In genomic region chr15:31387483-31388118, GRCh38 we compare ENCODE assay signal across 8 cellular contexts.
DNase-seq lines count a peak whose midpoint lies in the region; ATAC-seq and TF ChIP-seq lines count a peak whose summit lies in the region.

No MANE protein-coding gene starts in this region.

- H3K36me3 ChIP-seq in CD4-positive, CD25-positive, alpha-beta regulatory T cell (ENCODE audit: control insufficient read depth, insufficient read depth, low read length), result no peaks in the 10 kb centered on the region
- H3K36me3 ChIP-seq in left lung, result no peaks in the 10 kb centered on the region

- H3K4me1 Mint-ChIP-seq in CD4-positive, CD25-positive, alpha-beta regulatory T cell, result peaks cover 21 to 64% (median 42%) of the 10 kb centered on the region in 4 donors
- H3K4me1 Mint-ChIP-seq in activated naive CD8-positive, alpha-beta T cell treated with anti-CD3 and anti-CD28 coated beads for 36 hours, result peaks cover 44% of the 10 kb centered on the region

- H3K27me3 Mint-ChIP-seq in CD4-positive, CD25-positive, alpha-beta regulatory T cell, result no peaks in the 10 kb centered on the region
- no peaks in the 10 kb centered on the region for H3K27me3 Mint-ChIP-seq in activated naive CD8-positive, alpha-beta T cell treated with anti-CD3 and anti-CD28 coated beads for 36 hours

- H3K27ac ChIP-seq in CD4-positive, CD25-positive, alpha-beta regulatory T cell (ENCODE audit: insufficient read depth, low read length, poor library complexity, severe bottlenecking), result no peak overlapping the region
- peak overlapping the region; percentile 4 to 19 for H3K27ac ChIP-seq in left lung

- intact Hi-C loops in left lung (cut with DNase I), result no loop called here
- intact Hi-C loops in sciatic nerve (cut with DNase I), result no loop called here

- H3K4me3 Mint-ChIP-seq in CD4-positive, CD25-positive, alpha-beta regulatory T cell, result peak overlapping the region in 3 of 4 donors; percentile 18 to 60 (median 19)
- H3K4me3 Mint-ChIP-seq in activated naive CD8-positive, alpha-beta T cell treated with anti-CD3 and anti-CD28 coated beads for 36 hours, result peak overlapping the region; percentile 32

- H3K4me3 ChIP-seq in CD4-positive, CD25-positive, alpha-beta regulatory T cell (ENCODE audit: low read depth, low read length), result no peak overlapping the region
- H3K4me3 ChIP-seq in left lung, result no peak overlapping the region

- peaks cover 34% of the 10 kb centered on the region for H3K4me1 ChIP-seq in CD4-positive, CD25-positive, alpha-beta regulatory T cell (ENCODE audit: control insufficient read depth, insufficient read depth, low read length, poor library complexity, severe bottlenecking)
- peaks cover 4 to 20% of the 10 kb centered on the region in 2 donors for H3K4me1 ChIP-seq in left lung

- no peak for DNase-seq in CD4-positive, CD25-positive, alpha-beta regulatory T cell
- DNase-seq in NCI-H146 treated with DMSO at 0.1 percent for 48 hours (lab: John Stamatoyannopoulos, UW; ENCODE audit: unreplicated experiment) (peak; percentile 43), left lung (no peak), sciatic nerve (ENCODE audit: low spot score) (no peak)
- peak; percentile 48 for DNase-seq in activated naive CD8-positive, alpha-beta T cell treated with anti-CD3 and anti-CD28 coated beads for 36 hours

- no peak for TF ChIP-seq CTCF in left lung (IDR thresholded peaks at IDR 0.05)

- H3K9me3 ChIP-seq in CD4-positive, CD25-positive, alpha-beta regulatory T cell (ENCODE audit: control insufficient read depth in 2 of 2, low read length in 2 of 2), result no peaks in the 10 kb centered on the region
- H3K9me3 ChIP-seq in left lung, result no peaks in the 10 kb centered on the region

- peaks cover 0 to 4% (median 0%) of the 10 kb centered on the region in 7 donors for H3K9me3 Mint-ChIP-seq in CD4-positive, CD25-positive, alpha-beta regulatory T cell
- H3K9me3 Mint-ChIP-seq in activated naive CD8-positive, alpha-beta T cell treated with anti-CD3 and anti-CD28 coated beads for 36 hours, result peaks cover 6% of the 10 kb centered on the region

- peak; percentile 7 to 10 for ATAC-seq in CD4-positive, CD25-positive, alpha-beta regulatory T cell (ENCODE audit: low read depth in 2 of 2)
- ATAC-seq in left lung (peak; percentile 21), GM21786 (IDR thresholded peaks at IDR 0.05; ENCODE audit: unreplicated experiment) (no peak), HG03159 (IDR thresholded peaks at IDR 0.05; ENCODE audit: unreplicated experiment) (no peak), sciatic nerve (no peak), GM18517 (IDR thresholded peaks at IDR 0.05; ENCODE audit: unreplicated experiment) (no peak)

- H3K27me3 ChIP-seq in CD4-positive, CD25-positive, alpha-beta regulatory T cell (ENCODE audit: control insufficient read depth, insufficient read depth, low read length), result no peaks in the 10 kb centered on the region
- H3K27me3 ChIP-seq in left lung, result peaks cover 0 to 13% of the 10 kb centered on the region in 2 donors

- H3K27ac Mint-ChIP-seq in CD4-positive, CD25-positive, alpha-beta regulatory T cell, result peak overlapping the region; percentile 85 to 93 (median 85)
- peak overlapping the region; percentile 67 for H3K27ac Mint-ChIP-seq in activated naive CD8-positive, alpha-beta T cell treated with anti-CD3 and anti-CD28 coated beads for 36 hours

- H3K36me3 Mint-ChIP-seq in CD4-positive, CD25-positive, alpha-beta regulatory T cell, result no peaks in the 10 kb centered on the region
- peaks cover 12% of the 10 kb centered on the region for H3K36me3 Mint-ChIP-seq in activated naive CD8-positive, alpha-beta T cell treated with anti-CD3 and anti-CD28 coated beads for 36 hours

Comparison
In these comparisons a context has a peak if more than half of its experiments do, and no peak if none do; other contexts are left out.
1. ATAC-seq: peak in CD4-positive, CD25-positive, alpha-beta regulatory T cell (2 of 2) and left lung (single experiment); none in GM21786 (single experiment), HG03159 (single experiment), sciatic nerve (single experiment) and GM18517 (single experiment).
2. DNase-seq: peak in NCI-H146 treated with DMSO at 0.1 percent for 48 hours (single experiment) and activated naive CD8-positive, alpha-beta T cell treated with anti-CD3 and anti-CD28 coated beads for 36 hours (single experiment); none in CD4-positive, CD25-positive, alpha-beta regulatory T cell (0 of 3), left lung (0 of 2) and sciatic nerve (single experiment).